8 cellular contexts compared by ENCODE assay signal in the genomic region with DNA sequence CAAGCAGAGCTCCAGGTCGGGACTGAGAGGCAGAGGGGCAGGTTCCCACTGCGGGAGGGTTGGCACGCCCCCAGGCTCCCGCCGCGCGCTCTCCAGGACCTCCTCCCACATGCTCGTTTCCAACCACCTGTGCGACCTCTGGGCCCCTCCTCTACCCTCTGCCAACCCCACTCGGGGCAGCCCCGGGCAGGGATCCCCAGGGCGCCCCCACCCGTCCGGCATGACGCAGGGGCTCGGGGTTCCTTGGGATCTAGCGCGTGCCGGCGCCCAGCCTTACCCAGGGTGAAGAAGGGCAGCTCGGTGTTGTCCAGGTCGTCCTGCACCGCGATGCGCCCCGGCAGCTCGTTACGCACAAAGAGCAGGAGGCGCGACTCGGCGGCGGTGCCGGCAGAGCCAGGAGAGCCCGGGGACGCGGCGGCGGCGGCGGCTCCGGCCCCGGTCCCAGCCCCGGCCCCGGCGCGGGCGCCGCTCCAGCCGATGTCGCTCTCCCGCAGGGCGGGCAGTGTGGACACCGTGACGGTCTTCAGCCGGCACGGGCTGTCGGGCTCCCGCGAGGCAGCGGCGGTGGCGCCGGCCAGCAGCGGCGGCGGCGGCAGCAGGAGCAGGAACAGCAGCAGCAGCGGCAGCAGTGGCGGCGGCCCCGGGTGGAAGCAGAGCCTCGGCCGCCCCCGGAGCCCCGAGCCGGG. TPM values are rescaled to one million over a fixed set of nuclear protein-coding genes. Genes with fewer than 3 reads are reported as not detected.
DNase-seq lines count a peak whose midpoint lies in the region; ATAC-seq, FAIRE-seq and TF ChIP-seq lines count a peak whose summit lies in the region.

No MANE protein-coding gene starts in this region.

- H3K27me3 ChIP-seq in astrocyte (ENCODE audit: insufficient read depth, low read length) (peaks cover 46% of the 10 kb centered on the region), stomach smooth muscle (ENCODE audit: control insufficient read depth in 1 of 2, insufficient read depth in 2 of 2, low read length in 2 of 2) (peaks cover 43 to 47% of the 10 kb centered on the region in 2 donors), PC-9 (ENCODE audit: insufficient read depth, low read depth) (peaks cover 19% of the 10 kb centered on the region; the same call in 1 of the 2 replicates)

- H3K4me1 Mint-ChIP-seq in activated CD8-positive, alpha-beta memory T cell treated with anti-CD3 and anti-CD28 coated beads, Interleukin-2, amount 10 ng/mL, durations not matched to agents 7 days and 5 days, result no peaks in the 10 kb centered on the region
- H3K4me1 Mint-ChIP-seq in astrocyte (ENCODE audit: low read depth, unreplicated experiment), result no peaks in the 10 kb centered on the region

- H3K4me3 ChIP-seq in astrocyte (ENCODE audit: insufficient read depth, low read depth, low read length) (peak overlapping the region; percentile 42), stomach smooth muscle (ENCODE audit: low read length in 2 of 2) (peak overlapping the region; percentile 50 to 60), PC-9 (no peak overlapping the region)

- POLR2A ChIA-PET in PC-9 (lab: Charles Lee; ENCODE audit: unreplicated experiment), result no interaction called here

- intact Hi-C loops in PC-9 (cut with micrococcal nuclease; ENCODE audit: unreplicated experiment), result no loop called here

- H3K36me3 ChIP-seq in astrocyte (ENCODE audit: insufficient read depth, low read length), result no peaks in the 10 kb centered on the region
- no peaks in the 10 kb centered on the region for H3K36me3 ChIP-seq in stomach smooth muscle (ENCODE audit: control insufficient read depth in 2 of 2, insufficient read depth in 2 of 2, low read length in 2 of 2)
- H3K36me3 ChIP-seq in PC-9 (ENCODE audit: low read depth), result no peaks in the 10 kb centered on the region

- BruUV-seq in PC-9 (replicated peaks; lab: Mats Ljungman, UMichigan), result no TSS peak

- H3F3A ChIP-seq in PC-9 (ENCODE audit: insufficient read depth, low read depth), result no peaks in the 10 kb centered on the region

- H3K79me2 ChIP-seq in astrocyte (ENCODE audit: insufficient read depth, low read length) (no peaks in the 10 kb centered on the region), PC-9 (ENCODE audit: low read depth) (no peaks in the 10 kb centered on the region)

- TF ChIP-seq CTCF in astrocyte (IDR thresholded peaks at IDR 0.05; ENCODE audit: insufficient read depth, low read depth, low read length), result no peak
- TF ChIP-seq CTCF in PC-9 (conservative IDR thresholded peaks at IDR 0.05), result no peak

- H2AFZ ChIP-seq in astrocyte (ENCODE audit: low read depth, low read length), result peak overlapping the region; percentile 66
- no peak overlapping the region for H2AFZ ChIP-seq in PC-9

- H3K27me3 Mint-ChIP-seq in activated CD8-positive, alpha-beta memory T cell treated with anti-CD3 and anti-CD28 coated beads, Interleukin-2, amount 10 ng/mL, durations not matched to agents 7 days and 5 days, result peaks cover 28% of the 10 kb centered on the region
- H3K27me3 Mint-ChIP-seq in astrocyte (ENCODE audit: low read depth, unreplicated experiment), result peaks cover 25% of the 10 kb centered on the region

- DNase-seq in activated CD8-positive, alpha-beta memory T cell treated with anti-CD3 and anti-CD28 coated beads for 24 hours, result peak; percentile 55
- no peak for DNase-seq in activated CD8-positive, alpha-beta memory T cell treated with anti-CD3 and anti-CD28 coated beads, Interleukin-2, amount 10 ng/mL, durations not matched to agents 7 days and 5 days
- DNase-seq in astrocyte (ENCODE audit: low read depth) (no peak), iris pigment epithelial cell (ENCODE audit: low read depth) (peak; percentile 17), H54 (ENCODE audit: insufficient read length, low spot score) (no peak), COLO829 (ENCODE audit: low spot score) (no peak), PC-9 (no peak)

- no peak overlapping the region for H3K27ac Mint-ChIP-seq in activated CD8-positive, alpha-beta memory T cell treated with anti-CD3 and anti-CD28 coated beads, Interleukin-2, amount 10 ng/mL, durations not matched to agents 7 days and 5 days
- H3K27ac Mint-ChIP-seq in astrocyte (ENCODE audit: unreplicated experiment), result no peak overlapping the region

- no peak for ATAC-seq in activated CD8-positive, alpha-beta memory T cell treated with anti-CD3 and anti-CD28 coated beads, Interleukin-2, amount 10 ng/mL, durations not matched to agents 7 days and 5 days

- no peaks in the 10 kb centered on the region for H3K9me3 ChIP-seq in astrocyte (ENCODE audit: insufficient read depth, low read depth, low read length)
- no peaks in the 10 kb centered on the region for H3K9me3 ChIP-seq in stomach smooth muscle (ENCODE audit: control insufficient read depth in 2 of 2, low read length in 2 of 2)
- no peaks in the 10 kb centered on the region for H3K9me3 ChIP-seq in PC-9 (ENCODE audit: insufficient read depth, low read depth)

- H4K20me1 ChIP-seq in astrocyte (ENCODE audit: insufficient read depth, low read length) (no peaks in the 10 kb centered on the region), PC-9 (ENCODE audit: insufficient read depth) (peaks cover 3% of the 10 kb centered on the region; the same call in 1 of the 2 replicates)

- no peak for FAIRE-seq in astrocyte (lab: Jason Lieb, UNC)
- no peak for FAIRE-seq in H54 (lab: Jason Lieb, UNC)

- H3K9me2 ChIP-seq in PC-9 (ENCODE audit: insufficient read depth), result no peaks in the 10 kb centered on the region

- CTCF ChIA-PET in activated CD8-positive, alpha-beta memory T cell treated with anti-CD3 and anti-CD28 coated beads, Interleukin-2, amount 10 ng/mL, durations not matched to agents 7 days and 5 days (lab: Charles Lee), result no interaction called here
- CTCF ChIA-PET in PC-9 (lab: Charles Lee), result no interaction called here

- H3K36me3 Mint-ChIP-seq in activated CD8-positive, alpha-beta memory T cell treated with anti-CD3 and anti-CD28 coated beads, Interleukin-2, amount 10 ng/mL, durations not matched to agents 7 days and 5 days, result no peaks in the 10 kb centered on the region
- H3K36me3 Mint-ChIP-seq in astrocyte (ENCODE audit: low read depth, unreplicated experiment), result no peaks in the 10 kb centered on the region

- no peaks in the 10 kb centered on the region for H3K9me3 Mint-ChIP-seq in activated CD8-positive, alpha-beta memory T cell treated with anti-CD3 and anti-CD28 coated beads, Interleukin-2, amount 10 ng/mL, durations not matched to agents 7 days and 5 days (ENCODE audit: low read depth)
- H3K9me3 Mint-ChIP-seq in astrocyte (ENCODE audit: unreplicated experiment), result no peaks in the 10 kb centered on the region

- H3K4me2 ChIP-seq in astrocyte (ENCODE audit: low read length) (peak overlapping the region; percentile 84), PC-9 (no peak overlapping the region)

- H3K4me1 ChIP-seq in astrocyte (ENCODE audit: insufficient read depth, low read length) (no peaks in the 10 kb centered on the region), stomach smooth muscle (ENCODE audit: control insufficient read depth, insufficient read depth, low read length) (peaks cover 19% of the 10 kb centered on the region), PC-9 (replicated peaks; ENCODE audit: insufficient read depth) (no peaks in the 10 kb centered on the region)

- H3K9ac ChIP-seq in astrocyte (ENCODE audit: low read length) (no peak overlapping the region), stomach smooth muscle (ENCODE audit: low read length in 2 of 2) (no peak overlapping the region)

- TF ChIP-seq POLR2A in H54 (IDR thresholded peaks at IDR 0.05; ENCODE audit: low read depth, low read length), result no peak

- H3K4me3 Mint-ChIP-seq in activated CD8-positive, alpha-beta memory T cell treated with anti-CD3 and anti-CD28 coated beads, Interleukin-2, amount 10 ng/mL, durations not matched to agents 7 days and 5 days, result no peak overlapping the region
- H3K4me3 Mint-ChIP-seq in astrocyte (ENCODE audit: unreplicated experiment), result peak overlapping the region; percentile 89

- H3K27ac ChIP-seq in astrocyte (ENCODE audit: low read depth, low read length) (no peak overlapping the region), stomach smooth muscle (ENCODE audit: low read length) (no peak overlapping the region), PC-9 (no peak overlapping the region)

RNA-seq across cellular contexts. Expression of a gene that starts 0.5 kb away (rescaled TPM):
- 1 to 10 TPM; 4.0 to 5.4 TPM for total RNA-seq in activated CD8-positive, alpha-beta memory T cell treated with anti-CD3 and anti-CD28 coated beads, Interleukin-2, amount 10 ng/mL, durations not matched to agents 7 days and 5 days
- 12.7 and 13.6 TPM in 2 replicates for total RNA-seq in astrocyte
- 6.2 and 6.5 TPM in 2 replicates for total RNA-seq in PC-9 (2021)

Comparison
In these comparisons a context has a peak if more than half of its experiments do, and no peak if none do; other contexts are left out.
1. DNase-seq: peak in activated CD8-positive, alpha-beta memory T cell treated with anti-CD3 and anti-CD28 coated beads for 24 hours (single experiment) and iris pigment epithelial cell (single experiment); none in activated CD8-positive, alpha-beta memory T cell treated with anti-CD3 and anti-CD28 coated beads, Interleukin-2, amount 10 ng/mL, durations not matched to agents 7 days and 5 days (single experiment), astrocyte (single experiment), H54 (single experiment), COLO829 (single experiment) and PC-9 (0 of 2).